9 cellular contexts compared by ENCODE assay signal in the genomic region with DNA sequence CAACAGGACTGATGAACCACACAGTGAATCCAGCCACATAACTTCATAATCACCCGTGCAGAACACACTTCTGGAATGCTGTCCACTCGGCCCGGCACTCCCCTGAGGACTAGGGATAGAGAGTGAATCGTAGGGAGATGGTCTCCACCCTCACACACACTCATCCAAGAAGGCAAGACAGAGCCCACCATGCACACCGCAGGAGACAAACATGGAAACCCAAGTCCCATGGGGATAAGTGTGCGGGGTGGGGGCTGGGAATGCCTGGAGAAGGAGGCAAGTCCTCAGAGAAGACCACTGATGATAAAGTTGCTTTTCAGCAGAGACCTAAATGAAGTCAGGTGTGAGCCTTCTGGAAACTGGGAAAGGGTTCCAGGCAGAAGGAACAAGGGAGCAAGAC.
"Had no signal": no experiment of that assay in that cellular context is flagged by ENCODE, and none has a peak within 500 bp of the region (broad histone marks: within the 10 kb centered on the region; RNA-seq: fewer than 3 reads in every experiment).

No MANE protein-coding gene starts in this region.

- H3K9me3 Mint-ChIP-seq: GM23338, H9 had no signal

- H3K9me3 ChIP-seq: HAP-1 had no signal

- H3K4me3 Mint-ChIP-seq: GM23338, H9, HFFc6 had no signal

- H3K4me2 ChIP-seq: GM23338 had no signal

- H3K36me3 ChIP-seq: HAP-1 had no signal

- ATAC-seq: GM23338, HCT116 had no signal

- H3K27ac ChIP-seq: GM23248 had no signal

- H3K9ac ChIP-seq: GM23248 had no signal

- H3K4me3 ChIP-seq: GM23248, GM23338, HAP-1 had no signal

- DNase-seq: GM23248, GOT3, H7, H9, HCEC 1CT, HFFc6 had no signal

- H3K4me1 ChIP-seq: HAP-1 had no signal

- H3K27ac Mint-ChIP-seq: GM23338, HFFc6 had no signal

- H3K4me1 Mint-ChIP-seq: GM23338, H9 had no signal

- H2AFZ ChIP-seq: GM23248, GM23338 had no signal
